In the genomic region with DNA sequence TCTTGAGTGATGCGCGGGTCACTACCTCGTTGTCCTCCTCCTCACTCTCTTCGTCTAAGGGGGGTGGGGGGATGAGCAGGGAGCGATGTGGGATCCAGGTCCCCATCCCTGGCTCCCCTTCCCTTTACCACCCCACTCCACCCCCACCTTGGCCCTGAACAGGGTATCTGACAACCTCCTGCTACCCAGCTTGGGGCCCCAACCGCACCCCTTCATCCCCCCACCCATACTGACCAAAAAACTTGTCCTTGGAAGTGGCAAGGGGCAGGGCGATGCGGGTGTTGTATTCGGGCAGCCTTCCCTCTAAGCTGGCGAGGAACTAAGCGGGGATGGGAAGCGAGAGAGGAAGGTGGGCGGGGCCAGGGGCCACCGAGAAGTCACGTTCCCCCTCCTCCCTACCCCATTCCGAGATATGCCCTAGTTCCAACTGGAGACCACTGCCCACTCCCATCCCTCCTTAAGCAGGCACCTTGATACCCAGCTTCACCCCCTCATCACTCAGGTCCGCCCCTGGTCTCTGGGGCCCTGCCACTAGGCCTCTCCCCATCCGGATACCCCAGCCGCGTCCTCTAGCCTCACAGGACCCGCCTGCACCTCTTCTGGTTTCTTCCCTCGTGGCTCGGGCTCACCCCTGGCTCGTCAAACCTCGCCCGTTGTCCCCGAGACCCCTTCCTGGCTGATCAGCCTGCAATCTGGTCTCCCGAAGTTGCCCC, we compare ENCODE assay signal across 6 cellular contexts. TPM values are rescaled to one million over a fixed set of nuclear protein-coding genes. Genes with fewer than 3 reads are reported as not detected.
DNase-seq lines count a peak whose midpoint lies in the region; TF ChIP-seq lines count a peak whose summit lies in the region.

No MANE protein-coding gene starts in this region.

- H3K27ac Mint-ChIP-seq in brain (peak overlapping the region in 1 of 5 experiments; percentile 75), nephron (peak overlapping the region in 1 of 3 experiments; percentile 66)

- H3K9me3 Mint-ChIP-seq in brain, result peaks cover 0 to 18% (median 0%) of the 10 kb centered on the region in 5 experiments
- no peaks in the 10 kb centered on the region for H3K9me3 Mint-ChIP-seq in nephron

- H3K4me3 Mint-ChIP-seq in brain (peak overlapping the region in 4 of 5 experiments; percentile 16 to 83 (median 78)), nephron (peak overlapping the region; percentile 75 to 79 (median 78))

- H3K36me3 Mint-ChIP-seq in brain (no peaks in the 10 kb centered on the region), nephron (ENCODE audit: low read depth) (peaks cover 3% of the 10 kb centered on the region)

- H3K4me1 Mint-ChIP-seq in brain, result peaks cover 15% of the 10 kb centered on the region
- peaks cover 6% of the 10 kb centered on the region for H3K4me1 Mint-ChIP-seq in nephron

- peaks cover 76% of the 10 kb centered on the region for H3K27me3 Mint-ChIP-seq in brain
- peaks cover 82% of the 10 kb centered on the region for H3K27me3 Mint-ChIP-seq in nephron (ENCODE audit: low read depth)

- DNase-seq in GM10266 (ENCODE audit: extremely low spot score), result peak; percentile 56
- no peak for DNase-seq in stimulated activated naive CD4-positive, alpha-beta T cell treated with Interleukin-2 at 50 U/mL for 16 hours (lab: John Stamatoyannopoulos, UW)
- DNase-seq in A172 (ENCODE audit: low spot score), result no peak
- no peak for DNase-seq in NCI-H748 treated with DMSO at 0.1 percent for 48 hours (lab: John Stamatoyannopoulos, UW)

- no peak for TF ChIP-seq CTCF in GM10266 (IDR thresholded peaks at IDR 0.05; ENCODE audit: control insufficient read depth, insufficient read depth, low read depth, missing control alignments)
- no peak for TF ChIP-seq CTCF in brain (conservative IDR thresholded peaks at IDR 0.05)
- TF ChIP-seq CTCF in nephron (IDR thresholded peaks at IDR 0.05; ENCODE audit: unreplicated experiment in 3 of 3), result no peak

RNA-seq across cellular contexts. Expression of a gene that starts 1.9 kb away (rescaled TPM):
- polyA plus RNA-seq in brain (ENCODE audit: insufficient read depth, low read depth, low replicate concordance), result 17.6 TPM
- total RNA-seq in A172 (2014; rRNA removed; shearing (Covaris generic)), result 4.8 and 11.1 TPM in 2 replicates

RNA-seq across cellular contexts. Expression of a gene that starts 13.9 kb away (rescaled TPM):
- 7.7 TPM for polyA plus RNA-seq in brain (ENCODE audit: insufficient read depth, low read depth, low replicate concordance)
- 1.5 and 6.1 TPM in 2 replicates for total RNA-seq in A172 (2014; rRNA removed; shearing (Covaris generic))

RNA-seq across cellular contexts. Expression of a gene that starts 14.4 kb away (rescaled TPM):
- 525 TPM for polyA plus RNA-seq in brain (ENCODE audit: insufficient read depth, low read depth, low replicate concordance)
- 149 and 173 TPM in 2 replicates for total RNA-seq in A172 (2014; rRNA removed; shearing (Covaris generic))

RNA-seq across cellular contexts. Expression of a gene that starts 36.9 kb away (rescaled TPM):
- 10.6 TPM for polyA plus RNA-seq in brain (ENCODE audit: insufficient read depth, low read depth, low replicate concordance)
- total RNA-seq in A172 (2014; rRNA removed; shearing (Covaris generic)), result 3.7 and 5.3 TPM in 2 replicates

RNA-seq across cellular contexts. Expression of a gene that starts 46.6 kb away (rescaled TPM):
- polyA plus RNA-seq in brain (ENCODE audit: insufficient read depth, low read depth, low replicate concordance), result 1.5 TPM
- 0.65 and 1.6 TPM in 2 replicates for total RNA-seq in A172 (2014; rRNA removed; shearing (Covaris generic))
